Comparison of ENCODE assay signal across 1 cellular context in the genomic region with DNA sequence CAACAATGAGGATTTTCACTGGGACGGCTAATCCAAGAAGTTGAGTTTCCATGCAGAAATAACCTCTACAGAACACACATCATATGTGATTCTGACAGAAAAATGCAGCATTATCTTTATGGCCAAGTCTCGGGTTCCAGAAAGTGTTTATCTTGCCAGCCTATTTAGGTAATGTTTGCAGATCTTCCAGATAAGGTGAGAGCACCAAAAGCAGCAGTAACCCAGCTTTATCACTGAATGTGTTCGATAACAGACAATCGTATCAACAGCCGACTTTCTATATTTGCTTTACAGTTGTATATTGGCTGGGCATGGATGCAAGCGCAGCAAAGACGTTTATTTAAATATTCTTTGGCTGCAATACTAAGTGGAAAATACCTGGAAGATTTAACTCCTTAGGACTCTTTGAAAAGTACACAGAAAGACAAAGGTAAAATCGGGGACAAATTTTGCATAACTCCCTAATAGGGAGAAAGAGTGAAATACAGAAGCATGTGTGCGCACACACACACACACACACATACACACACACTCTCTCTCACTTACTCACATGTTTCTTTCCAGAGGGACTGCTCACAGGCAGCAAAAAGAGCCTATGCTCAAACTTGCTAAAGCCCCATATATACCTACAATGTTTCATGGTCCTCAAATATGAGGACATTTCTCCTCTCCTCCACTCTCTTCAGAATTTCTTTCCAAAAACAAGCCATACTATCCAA.
TF ChIP-seq lines count a peak whose summit lies in the region.

No MANE protein-coding gene starts in this region.

TF ChIP-seq in HEK293, 187 proteins besides CTCF, POLR2A, EP300 and RAD21 (continued from another document):
- TF ChIP-seq ZEB2 (tag by site-specific recombination; IDR thresholded peaks at IDR 0.05) (peak; percentile 60; the same call in 1 of the 2 replicates), ZNF623 (tag by site-specific recombination; IDR thresholded peaks at IDR 0.05) (no peak), WT1 (tag by site-specific recombination; IDR thresholded peaks at IDR 0.05) (0 out of 2 replicates have a peak, but pooled peaks have one; percentile 23), ZSCAN23 (tag by site-specific recombination; IDR thresholded peaks at IDR 0.05) (0 out of 2 replicates have a peak, but pooled peaks have one; percentile 56), GLI4 (tag by site-specific recombination; IDR thresholded peaks at IDR 0.05) (no peak), ZNF341 (tag by site-specific recombination; IDR thresholded peaks at IDR 0.05; ENCODE audit: low read depth) (peak; percentile 65), ZNF423 (tag by site-specific recombination; IDR thresholded peaks at IDR 0.05) (no peak), ZNF529 (tag by site-specific recombination; IDR thresholded peaks at IDR 0.05; ENCODE audit: insufficient replicate concordance) (no peak), ZNF843 (tag by site-specific recombination; IDR thresholded peaks at IDR 0.05) (peak; percentile 96), ZNF768 (tag by site-specific recombination; IDR thresholded peaks at IDR 0.05) (no peak), ZFP3 (tag by site-specific recombination; IDR thresholded peaks at IDR 0.05; ENCODE audit: low read depth) (no peak), ZNF302 (tag by site-specific recombination; IDR thresholded peaks at IDR 0.05; ENCODE audit: low read depth) (no peak), ZNF184 (tag by site-specific recombination; IDR thresholded peaks at IDR 0.05) (no peak), ZNF776 (tag by site-specific recombination; IDR thresholded peaks at IDR 0.05; ENCODE audit: borderline replicate concordance) (no peak), ZNF530 (tag by site-specific recombination; IDR thresholded peaks at IDR 0.05; ENCODE audit: low read depth) (no peak), ZNF132 (tag by site-specific recombination; IDR thresholded peaks at IDR 0.05; ENCODE audit: borderline replicate concordance) (no peak), ZNF248 (tag by site-specific recombination; IDR thresholded peaks at IDR 0.05) (no peak), KLF8 (tag by site-specific recombination; IDR thresholded peaks at IDR 0.05) (0 out of 2 replicates have a peak, but pooled peaks have one; percentile 26), GFI1B (tag by site-specific recombination; IDR thresholded peaks at IDR 0.05) (peak; percentile 43; the same call in 1 of the 2 replicates), ZNF600 (tag by site-specific recombination; IDR thresholded peaks at IDR 0.05) (0 out of 2 replicates have a peak, but pooled peaks have one; percentile 42), ZNF830 (tag by site-specific recombination; IDR thresholded peaks at IDR 0.05; ENCODE audit: low read depth) (no peak), ZNF23 (tag by site-specific recombination; IDR thresholded peaks at IDR 0.05; ENCODE audit: borderline replicate concordance) (no peak), ZFP69B (tag by site-specific recombination; IDR thresholded peaks at IDR 0.05) (no peak; the same call in 1 of the 2 replicates), ZXDB (tag by site-specific recombination; IDR thresholded peaks at IDR 0.05) (peak; percentile 97), ZNF747 (tag by site-specific recombination; IDR thresholded peaks at IDR 0.05) (no peak), ZNF24 (tag by site-specific recombination; IDR thresholded peaks at IDR 0.05) (peak; percentile 65), ZNF335 (tag by site-specific recombination; conservative IDR thresholded peaks at IDR 0.05) (peak; percentile 18; the same call in 1 of the 2 replicates), ZNF2 (tag by site-specific recombination; IDR thresholded peaks at IDR 0.05) (peak; percentile 83; the same call in 1 of the 2 replicates), ZNF16 (tag by site-specific recombination; IDR thresholded peaks at IDR 0.05; ENCODE audit: low read depth) (no peak), ZBTB8A (tag by site-specific recombination; IDR thresholded peaks at IDR 0.05) (peak; percentile 48; the same call in 1 of the 2 replicates), SALL2 (tag by site-specific recombination; IDR thresholded peaks at IDR 0.05; ENCODE audit: borderline replicate concordance) (no peak), ZNF10 (tag by site-specific recombination; IDR thresholded peaks at IDR 0.05) (no peak), ZNF473 (tag by site-specific recombination; IDR thresholded peaks at IDR 0.05) (no peak), KLF7 (tag by site-specific recombination; IDR thresholded peaks at IDR 0.05; ENCODE audit: borderline replicate concordance) (0 out of 2 replicates have a peak, but pooled peaks have one; percentile 12), OVOL3 (tag by site-specific recombination; IDR thresholded peaks at IDR 0.05) (peak; percentile 78; the same call in 1 of the 2 replicates), ZNF426 (tag by site-specific recombination; IDR thresholded peaks at IDR 0.05) (no peak)
- TF ChIP-seq, protein P1, sequence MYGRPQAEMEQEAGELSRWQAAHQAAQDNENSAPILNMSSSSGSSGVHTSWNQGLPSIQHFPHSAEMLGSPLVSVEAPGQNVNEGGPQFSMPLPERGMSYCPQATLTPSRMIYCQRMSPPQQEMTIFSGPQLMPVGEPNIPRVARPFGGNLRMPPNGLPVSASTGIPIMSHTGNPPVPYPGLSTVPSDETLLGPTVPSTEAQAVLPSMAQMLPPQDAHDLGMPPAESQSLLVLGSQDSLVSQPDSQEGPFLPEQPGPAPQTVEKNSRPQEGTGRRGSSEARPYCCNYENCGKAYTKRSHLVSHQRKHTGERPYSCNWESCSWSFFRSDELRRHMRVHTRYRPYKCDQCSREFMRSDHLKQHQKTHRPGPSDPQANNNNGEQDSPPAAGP (tag by site-specific recombination; IDR thresholded peaks at IDR 0.05): no peak
- TF ChIP-seq, protein P2, sequence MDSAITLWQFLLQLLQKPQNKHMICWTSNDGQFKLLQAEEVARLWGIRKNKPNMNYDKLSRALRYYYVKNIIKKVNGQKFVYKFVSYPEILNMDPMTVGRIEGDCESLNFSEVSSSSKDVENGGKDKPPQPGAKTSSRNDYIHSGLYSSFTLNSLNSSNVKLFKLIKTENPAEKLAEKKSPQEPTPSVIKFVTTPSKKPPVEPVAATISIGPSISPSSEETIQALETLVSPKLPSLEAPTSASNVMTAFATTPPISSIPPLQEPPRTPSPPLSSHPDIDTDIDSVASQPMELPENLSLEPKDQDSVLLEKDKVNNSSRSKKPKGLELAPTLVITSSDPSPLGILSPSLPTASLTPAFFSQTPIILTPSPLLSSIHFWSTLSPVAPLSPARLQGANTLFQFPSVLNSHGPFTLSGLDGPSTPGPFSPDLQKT (IDR thresholded peaks at IDR 0.05; ENCODE audit: borderline replicate concordance, low read depth, low read length): no peak
- TF ChIP-seq, protein P3, sequence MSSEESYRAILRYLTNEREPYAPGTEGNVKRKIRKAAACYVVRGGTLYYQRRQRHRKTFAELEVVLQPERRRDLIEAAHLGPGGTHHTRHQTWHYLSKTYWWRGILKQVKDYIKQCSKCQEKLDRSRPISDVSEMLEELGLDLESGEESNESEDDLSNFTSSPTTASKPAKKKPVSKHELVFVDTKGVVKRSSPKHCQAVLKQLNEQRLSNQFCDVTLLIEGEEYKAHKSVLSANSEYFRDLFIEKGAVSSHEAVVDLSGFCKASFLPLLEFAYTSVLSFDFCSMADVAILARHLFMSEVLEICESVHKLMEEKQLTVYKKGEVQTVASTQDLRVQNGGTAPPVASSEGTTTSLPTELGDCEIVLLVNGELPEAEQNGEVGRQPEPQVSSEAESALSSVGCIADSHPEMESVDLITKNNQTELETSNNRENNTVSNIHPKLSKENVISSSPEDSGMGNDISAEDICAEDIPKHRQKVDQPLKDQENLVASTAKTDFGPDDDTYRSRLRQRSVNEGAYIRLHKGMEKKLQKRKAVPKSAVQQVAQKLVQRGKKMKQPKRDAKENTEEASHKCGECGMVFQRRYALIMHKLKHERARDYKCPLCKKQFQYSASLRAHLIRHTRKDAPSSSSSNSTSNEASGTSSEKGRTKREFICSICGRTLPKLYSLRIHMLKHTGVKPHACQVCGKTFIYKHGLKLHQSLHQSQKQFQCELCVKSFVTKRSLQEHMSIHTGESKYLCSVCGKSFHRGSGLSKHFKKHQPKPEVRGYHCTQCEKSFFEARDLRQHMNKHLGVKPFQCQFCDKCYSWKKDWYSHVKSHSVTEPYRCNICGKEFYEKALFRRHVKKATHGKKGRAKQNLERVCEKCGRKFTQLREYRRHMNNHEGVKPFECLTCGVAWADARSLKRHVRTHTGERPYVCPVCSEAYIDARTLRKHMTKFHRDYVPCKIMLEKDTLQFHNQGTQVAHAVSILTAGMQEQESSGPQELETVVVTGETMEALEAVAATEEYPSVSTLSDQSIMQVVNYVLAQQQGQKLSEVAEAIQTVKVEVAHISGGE (tag by site-specific recombination; conservative IDR thresholded peaks at IDR 0.05; ENCODE audit: low read depth): no peak
- TF ChIP-seq, protein P4, sequence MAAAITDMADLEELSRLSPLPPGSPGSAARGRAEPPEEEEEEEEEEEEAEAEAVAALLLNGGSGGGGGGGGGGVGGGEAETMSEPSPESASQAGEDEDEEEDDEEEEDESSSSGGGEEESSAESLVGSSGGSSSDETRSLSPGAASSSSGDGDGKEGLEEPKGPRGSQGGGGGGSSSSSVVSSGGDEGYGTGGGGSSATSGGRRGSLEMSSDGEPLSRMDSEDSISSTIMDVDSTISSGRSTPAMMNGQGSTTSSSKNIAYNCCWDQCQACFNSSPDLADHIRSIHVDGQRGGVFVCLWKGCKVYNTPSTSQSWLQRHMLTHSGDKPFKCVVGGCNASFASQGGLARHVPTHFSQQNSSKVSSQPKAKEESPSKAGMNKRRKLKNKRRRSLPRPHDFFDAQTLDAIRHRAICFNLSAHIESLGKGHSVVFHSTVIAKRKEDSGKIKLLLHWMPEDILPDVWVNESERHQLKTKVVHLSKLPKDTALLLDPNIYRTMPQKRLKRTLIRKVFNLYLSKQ (tag by site-specific recombination; IDR thresholded peaks at IDR 0.05; ENCODE audit: borderline replicate concordance): no peak
- TF ChIP-seq, protein P5, sequence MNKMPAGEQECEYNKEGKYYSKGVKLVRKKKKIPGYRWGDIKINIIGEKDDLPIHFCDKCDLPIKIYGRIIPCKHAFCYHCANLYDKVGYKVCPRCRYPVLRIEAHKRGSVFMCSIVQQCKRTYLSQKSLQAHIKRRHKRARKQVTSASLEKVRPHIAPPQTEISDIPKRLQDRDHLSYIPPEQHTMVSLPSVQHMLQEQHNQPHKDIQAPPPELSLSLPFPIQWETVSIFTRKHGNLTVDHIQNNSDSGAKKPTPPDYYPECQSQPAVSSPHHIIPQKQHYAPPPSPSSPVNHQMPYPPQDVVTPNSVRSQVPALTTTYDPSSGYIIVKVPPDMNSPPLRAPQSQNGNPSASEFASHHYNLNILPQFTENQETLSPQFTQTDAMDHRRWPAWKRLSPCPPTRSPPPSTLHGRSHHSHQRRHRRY (tag by site-specific recombination; IDR thresholded peaks at IDR 0.05): no peak
- TF ChIP-seq, protein P6, sequence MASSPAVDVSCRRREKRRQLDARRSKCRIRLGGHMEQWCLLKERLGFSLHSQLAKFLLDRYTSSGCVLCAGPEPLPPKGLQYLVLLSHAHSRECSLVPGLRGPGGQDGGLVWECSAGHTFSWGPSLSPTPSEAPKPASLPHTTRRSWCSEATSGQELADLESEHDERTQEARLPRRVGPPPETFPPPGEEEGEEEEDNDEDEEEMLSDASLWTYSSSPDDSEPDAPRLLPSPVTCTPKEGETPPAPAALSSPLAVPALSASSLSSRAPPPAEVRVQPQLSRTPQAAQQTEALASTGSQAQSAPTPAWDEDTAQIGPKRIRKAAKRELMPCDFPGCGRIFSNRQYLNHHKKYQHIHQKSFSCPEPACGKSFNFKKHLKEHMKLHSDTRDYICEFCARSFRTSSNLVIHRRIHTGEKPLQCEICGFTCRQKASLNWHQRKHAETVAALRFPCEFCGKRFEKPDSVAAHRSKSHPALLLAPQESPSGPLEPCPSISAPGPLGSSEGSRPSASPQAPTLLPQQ (tag by site-specific recombination; IDR thresholded peaks at IDR 0.05): peak; percentile 78
